In genomic region chr5:112886975-112887374, GRCh38 we compare ENCODE assay signal across 23 cellular contexts. TPM values are rescaled to one million over a fixed set of nuclear protein-coding genes. Genes with fewer than 3 reads are reported as not detected.
A peak's percentile ranks its signal among the peaks of the same experiment; 100 is the strongest.
DNase-seq lines count a peak whose midpoint lies in the region; ATAC-seq, FAIRE-seq and TF ChIP-seq lines count a peak whose summit lies in the region.
"Had no signal": no experiment of that assay in that cellular context is flagged by ENCODE, and none has a peak within 500 bp of the region (broad histone marks: within the 10 kb centered on the region; RNA-seq: fewer than 3 reads in every experiment).

No MANE protein-coding gene starts in this region.

- peaks cover 4 to 6% of the 10 kb centered on the region in 2 donors for H3K9me3 Mint-ChIP-seq in stimulated activated naive CD8-positive, alpha-beta T cell treated with anti-CD3 and anti-CD28 coated beads, Interleukin-15, amount 100 ng/mL, for 72 hours
- no peaks in the 10 kb centered on the region for H3K9me3 Mint-ChIP-seq in progenitor cell of endocrine pancreas (ENCODE audit: low read depth)
- H3K9me3 Mint-ChIP-seq: mesothelial cell of epicardium, neural crest cell had no signal

- in situ Hi-C loops in HepG2 (cut with HindIII; ENCODE audit: extremely low pct_ligation_motif_present, low pct_unique_long_range_greater_than_20kb) = no loop called here

- no peak overlapping the region for H3K27ac ChIP-seq in HepG2 (ENCODE audit: extremely low read length, insufficient read depth, low read length)
- no peak overlapping the region for H3K27ac ChIP-seq in right lobe of liver
- no peak overlapping the region for H3K27ac ChIP-seq in aorta (ENCODE audit: low read depth in 1 of 2, low read length in 2 of 2)
- no peak overlapping the region for H3K27ac ChIP-seq in breast epithelium
- H3K27ac ChIP-seq: cardiac muscle cell, left ventricle myocardium inferior, Peyer's patch, psoas muscle, SJCRH30 had no signal

- POLR2A ChIA-PET in HepG2 (lab: Yijun Ruan, JAX) = no interaction called here

- H3K27me3 ChIP-seq in HepG2 (ENCODE audit: control insufficient read depth in 1 of 2, insufficient read depth in 2 of 2, low read length in 2 of 2) (no peaks in the 10 kb centered on the region; a peak in 1 of 5 replicates), right lobe of liver (no peaks in the 10 kb centered on the region), aorta (ENCODE audit: control insufficient read depth in 1 of 2, insufficient read depth in 2 of 2, low read length in 1 of 2) (no peaks in the 10 kb centered on the region), breast epithelium (no peaks in the 10 kb centered on the region)
- H3K27me3 ChIP-seq: cardiac muscle cell, dorsolateral prefrontal cortex, Peyer's patch, SJCRH30 had no signal

- H3K9me3 ChIP-seq in HepG2 (ENCODE audit: low read length) (no peaks in the 10 kb centered on the region), right lobe of liver (no peaks in the 10 kb centered on the region), T-helper 17 cell (ENCODE audit: control insufficient read depth, low read length, poor library complexity, severe bottlenecking) (no peaks in the 10 kb centered on the region), aorta (ENCODE audit: control insufficient read depth, low read length) (no peaks in the 10 kb centered on the region), breast epithelium (no peaks in the 10 kb centered on the region)
- H3K9me3 ChIP-seq: left ventricle myocardium inferior, Peyer's patch, psoas muscle, SJCRH30 had no signal

- no peaks in the 10 kb centered on the region for H3K4me1 ChIP-seq in HepG2 (ENCODE audit: insufficient read depth, low read length)
- H3K4me1 ChIP-seq in right lobe of liver = no peaks in the 10 kb centered on the region
- no peaks in the 10 kb centered on the region for H3K4me1 ChIP-seq in aorta (ENCODE audit: control insufficient read depth in 1 of 2, insufficient read depth in 2 of 2, low read length in 2 of 2)
- no peaks in the 10 kb centered on the region for H3K4me1 ChIP-seq in breast epithelium
- H3K4me1 ChIP-seq: Peyer's patch, SJCRH30 had no signal

- FAIRE-seq in HepG2 (lab: Jason Lieb, UNC) = no peak

- H3K4me2 ChIP-seq in HepG2 (ENCODE audit: low read depth, low read length) = no peak overlapping the region

- H2AFZ ChIP-seq in HepG2 (ENCODE audit: low read length) = no peak overlapping the region

- H3K4me3 ChIP-seq in HepG2 (replicated peaks in 1 of 3; ENCODE audit: insufficient read depth in 1 of 3, low read depth in 2 of 3, low read length in 3 of 3) (no peak overlapping the region), right lobe of liver (no peak overlapping the region), aorta (ENCODE audit: low read length in 2 of 2) (no peak overlapping the region), breast epithelium (no peak overlapping the region)
- H3K4me3 ChIP-seq: cardiac muscle cell, dorsolateral prefrontal cortex, left ventricle myocardium inferior, Peyer's patch, psoas muscle, SJCRH30, skin epidermis had no signal

- TF ChIP-seq CTCF in HepG2 (CRISPR knock-in tag; IDR thresholded peaks at IDR 0.05) = no peak
- no peak for TF ChIP-seq CTCF in right lobe of liver (IDR thresholded peaks at IDR 0.05)
- TF ChIP-seq CTCF in breast epithelium (IDR thresholded peaks at IDR 0.05) = no peak
- no peak for TF ChIP-seq CTCF in progenitor cell of endocrine pancreas (IDR thresholded peaks at IDR 0.05; ENCODE audit: unreplicated experiment)

- no peak overlapping the region for H3K9ac ChIP-seq in HepG2 (ENCODE audit: insufficient read depth, low read depth, low read length)

- 96% methylated on average over 4 of the region's 4 CpGs for WGBS in HepG2 (ENCODE audit: low lambda C conversion rate)
- 86% methylated on average over 4 of the region's 4 CpGs for WGBS in right lobe of liver (ENCODE audit: insufficient coverage, low coverage, low lambda C conversion rate, missing lambda C conversion rate)
- WGBS in aorta, 2 donors = 92 to 96% methylated on average over 4 of the region's 4 CpGs

- H3K36me3 Mint-ChIP-seq in T-helper 17 cell (ENCODE audit: low read depth) = peaks cover 9% of the 10 kb centered on the region
- H3K36me3 Mint-ChIP-seq in progenitor cell of endocrine pancreas (ENCODE audit: insufficient read depth) = peaks cover 15% of the 10 kb centered on the region

- no peaks in the 10 kb centered on the region; the same call in 1 of the 2 replicates for H4K20me1 ChIP-seq in HepG2 (ENCODE audit: insufficient read depth, low read length)

- CTCF ChIA-PET in HepG2 (lab: Yijun Ruan, JAX; ENCODE audit: low intra/inter-chr PET ratio, low total read pairs) = no interaction called here

- H3K27me3 Mint-ChIP-seq in T-helper 17 cell (no peaks in the 10 kb centered on the region), progenitor cell of endocrine pancreas (no peaks in the 10 kb centered on the region)
- H3K27me3 Mint-ChIP-seq in stimulated activated naive CD8-positive, alpha-beta T cell treated with anti-CD3 and anti-CD28 coated beads, Interleukin-15, amount 100 ng/mL, for 72 hours = no peaks in the 10 kb centered on the region

- intact Hi-C loops in HepG2 (cut with micrococcal nuclease; ENCODE audit: unreplicated experiment) = no loop called here
- intact Hi-C loops in right lobe of liver (cut with DNase I) = no loop called here
- intact Hi-C loops in aorta (cut with DNase I) = no loop called here
- intact Hi-C loops in breast epithelium (cut with DNase I; ENCODE audit: low total_unique reads) = loop anchor here (5.0 kb wide), 1 partner anchor 1915 kb away; no protein-coding TSS in a partner anchor

- ATAC-seq in HepG2 (no peak), right lobe of liver (no peak), T-helper 17 cell (peak; percentile 88), aorta (ENCODE audit: low FRiP score) (no peak)
- peak; percentile 76 for ATAC-seq in stimulated activated naive CD8-positive, alpha-beta T cell treated with anti-CD3 and anti-CD28 coated beads, Interleukin-15, amount 100 ng/mL, for 72 hours
- ATAC-seq: psoas muscle had no signal

- peaks cover 19 to 49% of the 10 kb centered on the region in 2 experiments for H3K36me3 ChIP-seq in HepG2 (replicated peaks in 1 of 2; ENCODE audit: control insufficient read depth in 1 of 2, insufficient read depth in 2 of 2, low read length in 2 of 2)
- H3K36me3 ChIP-seq in right lobe of liver = peaks cover 0 to 31% (median 10%) of the 10 kb centered on the region in 4 donors
- peaks cover 0 to 13% of the 10 kb centered on the region in 2 donors for H3K36me3 ChIP-seq in aorta (ENCODE audit: control insufficient read depth in 1 of 2, insufficient read depth in 2 of 2, low read length in 1 of 2)
- H3K36me3 ChIP-seq in breast epithelium = no peaks in the 10 kb centered on the region

- TF ChIP-seq RAD21 in HepG2 (CRISPR knock-in tag; IDR thresholded peaks at IDR 0.05) = no peak

- H3K4me3 Mint-ChIP-seq in T-helper 17 cell = peak overlapping the region; percentile 53
- peak overlapping the region; percentile 9 to 16 for H3K4me3 Mint-ChIP-seq in stimulated activated naive CD8-positive, alpha-beta T cell treated with anti-CD3 and anti-CD28 coated beads, Interleukin-15, amount 100 ng/mL, for 72 hours
- no peak overlapping the region for H3K4me3 Mint-ChIP-seq in progenitor cell of endocrine pancreas (ENCODE audit: low read depth)
- H3K4me3 Mint-ChIP-seq: mesothelial cell of epicardium, neural crest cell had no signal

- H3K27ac Mint-ChIP-seq in T-helper 17 cell = peak overlapping the region; percentile 82
- no peak overlapping the region for H3K27ac Mint-ChIP-seq in stimulated activated naive CD8-positive, alpha-beta T cell treated with anti-CD3 and anti-CD28 coated beads, Interleukin-15, amount 100 ng/mL, for 72 hours
- H3K27ac Mint-ChIP-seq in progenitor cell of endocrine pancreas = no peak overlapping the region
- H3K27ac Mint-ChIP-seq: mesothelial cell of epicardium had no signal

- TF ChIP-seq EP300 in HepG2 (IDR thresholded peaks at IDR 0.05; ENCODE audit: low read depth in 2 of 2, low read length in 2 of 2) (no peak), HepG2 (CRISPR knock-in tag; IDR thresholded peaks at IDR 0.05; ENCODE audit: borderline replicate concordance) (no peak)

- DNase-seq in HepG2 (ENCODE audit: low spot score) = no peak
- no peak for DNase-seq in right lobe of liver
- DNase-seq in T-helper 17 cell = no peak
- peak; percentile 9 for DNase-seq in central memory CD4-positive, alpha-beta T cell
- DNase-seq in stimulated activated naive CD8-positive, alpha-beta T cell treated with anti-CD3 and anti-CD28 coated beads, Interleukin-15, amount 100 ng/mL, for 72 hours = no peak
- DNase-seq in aorta = no peak
- DNase-seq in breast epithelium (ENCODE audit: low spot score in 2 of 2) = no peak
- no peak for DNase-seq in progenitor cell of endocrine pancreas (ENCODE audit: low spot score, unreplicated experiment)
- DNase-seq: COR-L47; dorsolateral prefrontal cortex; foreskin fibroblast; Karpas-422; left ventricle myocardium inferior; NCI-H1092; NCI-H2029; Peyer's patch; psoas muscle; SJCRH30; stimulated activated CD4-positive, alpha-beta T cell treated with anti-CD3 and anti-CD28 coated beads, Interleukin-4, amount 100 ng/mL, for 1 hour had no signal

- BruUV-seq in HepG2 (replicated peaks; lab: Mats Ljungman, UMichigan) = TSS peak; percentile 14

- no peaks in the 10 kb centered on the region for H3K79me2 ChIP-seq in HepG2 (ENCODE audit: insufficient read depth, low read length)

- peaks cover 27% of the 10 kb centered on the region for H3K4me1 Mint-ChIP-seq in T-helper 17 cell
- peaks cover 13% of the 10 kb centered on the region for H3K4me1 Mint-ChIP-seq in stimulated activated naive CD8-positive, alpha-beta T cell treated with anti-CD3 and anti-CD28 coated beads, Interleukin-15, amount 100 ng/mL, for 72 hours
- no peaks in the 10 kb centered on the region for H3K4me1 Mint-ChIP-seq in progenitor cell of endocrine pancreas (ENCODE audit: low read depth)
- H3K4me1 Mint-ChIP-seq: mesothelial cell of epicardium, neural crest cell had no signal

- TF ChIP-seq POLR2A in HepG2 (IDR thresholded peaks at IDR 0.05; ENCODE audit: insufficient read depth in 1 of 2, low read depth in 2 of 2, low read length in 2 of 2) (no peak), right lobe of liver (IDR thresholded peaks at IDR 0.05) (no peak), breast epithelium (IDR thresholded peaks at IDR 0.05) (no peak)

RNA-seq across cellular contexts. Expression of gene SRP19, which starts 25.9 kb away (rescaled TPM):
- total RNA-seq in HepG2 (2016; rRNA removed; fragmentation: Illumina TruSeq; extraction: Trizol) = 143 and 214 TPM in 2 replicates
- 62.6 and 64.2 TPM in 2 replicates for total RNA-seq in HepG2 (2016; cell fraction: cytosol; rRNA removed; fragmentation: Illumina TruSeq; extraction: Trizol; ENCODE audit: low read depth)
- total RNA-seq in HepG2 (2016; cell fraction: insoluble cytoplasmic fraction; rRNA removed; fragmentation: Illumina TruSeq; extraction: Trizol) = 152 and 219 TPM in 2 replicates
- total RNA-seq in HepG2 (2016; cell fraction: membrane; rRNA removed; fragmentation: Illumina TruSeq; extraction: Trizol) = 73.5 and 79.8 TPM in 2 replicates
- 73.5 and 78.9 TPM in 2 replicates for total RNA-seq in HepG2 (2016; cell fraction: nucleus; rRNA removed; fragmentation: Illumina TruSeq; extraction: Trizol)
- polyA plus RNA-seq in HepG2 (2011; rRNA removed) = 35.1 and 46.9 TPM in 2 replicates
- 15.6 and 25.6 TPM in 2 replicates for polyA plus RNA-seq in HepG2 (2011; cell fraction: cytosol; rRNA removed)
- 9.2 and 18.0 TPM in 2 replicates for polyA plus RNA-seq in HepG2 (2011; cell fraction: nucleus; rRNA removed)
- polyA plus RNA-seq in HepG2 (2012) = 71.3 and 73.7 TPM in 2 replicates
- 42.9 and 50.3 TPM in 2 replicates for polyA plus RNA-seq in HepG2 (2016; cell fraction: cytosol; fragmentation: Illumina TruSeq; extraction: Trizol; ENCODE audit: low read depth)
- polyA plus RNA-seq in HepG2 (2016; cell fraction: insoluble cytoplasmic fraction; fragmentation: Illumina TruSeq; extraction: Trizol; ENCODE audit: low read depth) = 225 and 263 TPM in 2 replicates
- polyA plus RNA-seq in HepG2 (2016; cell fraction: membrane; fragmentation: Illumina TruSeq; extraction: Trizol; ENCODE audit: low read depth) = 59.5 and 64.7 TPM in 2 replicates
- 119 and 127 TPM in 2 replicates for polyA plus RNA-seq in HepG2 (2016; cell fraction: nucleus; fragmentation: Illumina TruSeq; extraction: Trizol; ENCODE audit: insufficient read depth, low read depth)
- 1.5 and 4.9 TPM in 2 replicates for polyA minus RNA-seq in HepG2 (2011; rRNA and poly(A)+ RNA removed; ENCODE audit: low replicate concordance)
- polyA minus RNA-seq in HepG2 (2011; cell fraction: cytosol; rRNA and poly(A)+ RNA removed) = 16.3 and 21.2 TPM in 2 replicates
- polyA minus RNA-seq in HepG2 (2011; cell fraction: nucleus; rRNA and poly(A)+ RNA removed) = 24.8 and 29.1 TPM in 2 replicates
- total RNA-seq in right lobe of liver = 10 to 100 TPM; 17.0 to 63.4 (median 23.3) TPM
- 10 to 100 TPM; 39.9 to 43.0 TPM for total RNA-seq in T-helper 17 cell
- total RNA-seq in aorta = 10 to 100 TPM; 33.4 to 40.1 TPM
- polyA plus RNA-seq in aorta = 10 to 100 TPM; 69.5 to 80.5 TPM
- total RNA-seq in breast epithelium = 10 to 100 TPM; 33.0 to 73.5 (median 69.2) TPM
- 61.6 and 62.0 TPM in 2 replicates for total RNA-seq in progenitor cell of endocrine pancreas

RNA-seq across cellular contexts. Expression of gene REEP5, which starts 35.1 kb away (rescaled TPM):
- 26.3 and 49.4 TPM in 2 replicates for total RNA-seq in HepG2 (2016; rRNA removed; fragmentation: Illumina TruSeq; extraction: Trizol)
- total RNA-seq in HepG2 (2016; cell fraction: cytosol; rRNA removed; fragmentation: Illumina TruSeq; extraction: Trizol; ENCODE audit: low read depth) = 13.4 and 19.2 TPM in 2 replicates
- 28.3 and 50.6 TPM in 2 replicates for total RNA-seq in HepG2 (2016; cell fraction: insoluble cytoplasmic fraction; rRNA removed; fragmentation: Illumina TruSeq; extraction: Trizol)
- total RNA-seq in HepG2 (2016; cell fraction: membrane; rRNA removed; fragmentation: Illumina TruSeq; extraction: Trizol) = 14.5 and 17.4 TPM in 2 replicates
- total RNA-seq in HepG2 (2016; cell fraction: nucleus; rRNA removed; fragmentation: Illumina TruSeq; extraction: Trizol) = 39.0 and 46.8 TPM in 2 replicates
- polyA plus RNA-seq in HepG2 (2011; rRNA removed) = 217 and 239 TPM in 2 replicates
- polyA plus RNA-seq in HepG2 (2011; cell fraction: cytosol; rRNA removed) = 109 and 117 TPM in 2 replicates
- polyA plus RNA-seq in HepG2 (2011; cell fraction: nucleus; rRNA removed) = 33.6 and 41.1 TPM in 2 replicates
- polyA plus RNA-seq in HepG2 (2012) = 46.8 and 51.5 TPM in 2 replicates
- 28.6 and 31.5 TPM in 2 replicates for polyA plus RNA-seq in HepG2 (2016; cell fraction: cytosol; fragmentation: Illumina TruSeq; extraction: Trizol; ENCODE audit: low read depth)
- 50.0 and 51.6 TPM in 2 replicates for polyA plus RNA-seq in HepG2 (2016; cell fraction: insoluble cytoplasmic fraction; fragmentation: Illumina TruSeq; extraction: Trizol; ENCODE audit: low read depth)
- 18.4 and 23.4 TPM in 2 replicates for polyA plus RNA-seq in HepG2 (2016; cell fraction: membrane; fragmentation: Illumina TruSeq; extraction: Trizol; ENCODE audit: low read depth)
- polyA plus RNA-seq in HepG2 (2016; cell fraction: nucleus; fragmentation: Illumina TruSeq; extraction: Trizol; ENCODE audit: insufficient read depth, low read depth) = 95.9 and 120 TPM in 2 replicates
- 214 and 312 TPM in 2 replicates for polyA minus RNA-seq in HepG2 (2011; rRNA and poly(A)+ RNA removed; ENCODE audit: low replicate concordance)
- 57.0 and 58.9 TPM in 2 replicates for polyA minus RNA-seq in HepG2 (2011; cell fraction: cytosol; rRNA and poly(A)+ RNA removed)
- 27.4 and 38.7 TPM in 2 replicates for polyA minus RNA-seq in HepG2 (2011; cell fraction: nucleus; rRNA and poly(A)+ RNA removed)
- total RNA-seq in right lobe of liver = 10 to 100 TPM; 52.2 to 75.6 (median 64.0) TPM
- 10 to 100 TPM; 38.1 to 46.5 TPM for total RNA-seq in T-helper 17 cell
- total RNA-seq in aorta = 10 to 100 TPM; 74.4 to 88.5 TPM
- 10 to 100 TPM; 78.9 to 81.1 TPM for polyA plus RNA-seq in aorta
- total RNA-seq in breast epithelium = 100 to 1,000 TPM in 2 of 3 donors, 10 to 100 TPM in 1; 96.4 to 177 (median 117) TPM
- 31.9 and 33.8 TPM in 2 replicates for total RNA-seq in progenitor cell of endocrine pancreas

Comparison
In these comparisons a context has a peak if more than half of its experiments do, and no peak if none do; other contexts are left out.
1. ATAC-seq: peak in T-helper 17 cell (single experiment) and stimulated activated naive CD8-positive, alpha-beta T cell treated with anti-CD3 and anti-CD28 coated beads, Interleukin-15, amount 100 ng/mL, for 72 hours (single experiment); none in HepG2 (single experiment), right lobe of liver (0 of 4) and aorta (single experiment).